Comparison of ENCODE assay signal across 16 cellular contexts in the genomic region with DNA sequence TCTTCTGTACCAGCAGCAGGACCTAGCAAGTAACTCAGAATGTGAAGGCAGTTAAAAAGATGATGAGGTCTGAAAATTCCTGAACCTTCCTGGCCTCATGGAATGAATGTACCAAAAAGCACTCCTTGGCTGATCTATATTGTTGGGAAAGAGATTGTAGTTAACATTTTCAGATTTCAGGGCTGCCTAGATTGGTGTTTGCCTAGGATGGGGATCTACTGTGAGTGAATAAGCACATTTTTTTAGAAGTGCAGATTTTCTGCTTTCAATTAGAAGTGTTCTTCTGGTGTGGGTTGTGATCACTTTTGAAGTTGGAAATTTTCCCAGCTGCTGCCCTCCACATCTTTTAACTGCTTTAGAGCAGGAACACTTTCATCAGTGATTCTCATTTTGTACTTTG. TPM values are rescaled to one million over a fixed set of nuclear protein-coding genes. Genes with fewer than 3 reads are reported as not detected.
DNase-seq lines count a peak whose midpoint lies in the region; ATAC-seq and TF ChIP-seq lines count a peak whose summit lies in the region.
"Had no signal": no experiment of that assay in that cellular context is flagged by ENCODE, and none has a peak within 500 bp of the region (broad histone marks: within the 10 kb centered on the region; RNA-seq: fewer than 3 reads in every experiment).

No MANE protein-coding gene starts in this region.

- peak overlapping the region; percentile 87 for H3K27ac ChIP-seq in SK-N-MC
- H3K27ac ChIP-seq in esophagus muscularis mucosa (replicated peaks in 1 of 4) = peak overlapping the region; percentile 35 to 94 (median 42)

- TF ChIP-seq POLR2A in esophagus muscularis mucosa (IDR thresholded peaks at IDR 0.05; ENCODE audit: low read depth) = no peak

- no peaks in the 10 kb centered on the region for H3K27me3 ChIP-seq in esophagus muscularis mucosa

- TF ChIP-seq CTCF in esophagus muscularis mucosa (IDR thresholded peaks at IDR 0.05) = no peak

- TF ChIP-seq EP300 in esophagus muscularis mucosa (IDR thresholded peaks at IDR 0.05) = no peak

- no peak for ATAC-seq in activated CD4-positive, alpha-beta T cell treated with anti-CD3 and anti-CD28 coated beads for 36 hours
- ATAC-seq in stimulated activated effector memory CD8-positive, alpha-beta T cell treated with anti-CD3 and anti-CD28 coated beads, Interleukin-12 subunit alpha, Interleukin-12 subunit beta, amount 100 ng/mL, for 72 hours = no peak
- ATAC-seq in HG02610 (IDR thresholded peaks at IDR 0.05; ENCODE audit: unreplicated experiment) = no peak
- ATAC-seq: HCT116 had no signal

- peaks cover 76 to 99% (median 92%) of the 10 kb centered on the region in 4 donors for H3K4me1 ChIP-seq in esophagus muscularis mucosa

- H3K4me1 Mint-ChIP-seq in activated CD4-positive, alpha-beta T cell treated with anti-CD3 and anti-CD28 coated beads for 36 hours = peaks cover 70% of the 10 kb centered on the region
- H3K4me1 Mint-ChIP-seq in stimulated activated effector memory CD8-positive, alpha-beta T cell treated with anti-CD3 and anti-CD28 coated beads, Interleukin-12 subunit alpha, Interleukin-12 subunit beta, amount 100 ng/mL, for 72 hours = peaks cover 74% of the 10 kb centered on the region

- DNase-seq in activated CD4-positive, alpha-beta T cell treated with anti-CD3 and anti-CD28 coated beads for 36 hours = no peak
- DNase-seq in activated CD4-positive, alpha-beta T cell treated with anti-CD3 and anti-CD28 coated beads, Interleukin-2, amount 50 U/mL, for 1 hour = no peak
- DNase-seq in SK-N-MC (ENCODE audit: low read depth, low spot score) (no peak), esophagus muscularis mucosa (ENCODE audit: extremely low spot score) (no peak), C1 segment of cervical spinal cord (lab: John Stamatoyannopoulos, UW) (no peak)
- no peak for DNase-seq in stimulated activated effector memory CD8-positive, alpha-beta T cell treated with anti-CD3 and anti-CD28 coated beads, Interleukin-12 subunit alpha, Interleukin-12 subunit beta, amount 100 ng/mL, for 72 hours (ENCODE audit: low spot score in 2 of 2)
- no peak for DNase-seq in effector CD8-positive, alpha-beta T cell (lab: John Stamatoyannopoulos, UW)
- DNase-seq: activated CD8-positive, alpha-beta memory T cell treated with anti-CD3 and anti-CD28 coated beads, Interleukin-2, amount 50 U/mL, for 4 hours; cortex of kidney; hypothalamus; midbrain; NCI-H526; stimulated activated naive CD4-positive, alpha-beta T cell had no signal

- H3K9me3 Mint-ChIP-seq in activated CD4-positive, alpha-beta T cell treated with anti-CD3 and anti-CD28 coated beads for 36 hours (ENCODE audit: low read depth) = no peaks in the 10 kb centered on the region
- no peaks in the 10 kb centered on the region for H3K9me3 Mint-ChIP-seq in stimulated activated effector memory CD8-positive, alpha-beta T cell treated with anti-CD3 and anti-CD28 coated beads, Interleukin-12 subunit alpha, Interleukin-12 subunit beta, amount 100 ng/mL, for 72 hours
- H3K9me3 Mint-ChIP-seq: T-helper 1 cell treated with Interleukin-12 subunit alpha and Interleukin-12 subunit beta and Interleukin-4 antibody, amounts not matched to agents 30 μg/mL and 1 μg/mL, for 36 hours had no signal

- H3K4me3 Mint-ChIP-seq in activated CD4-positive, alpha-beta T cell treated with anti-CD3 and anti-CD28 coated beads for 36 hours = no peak overlapping the region
- H3K4me3 Mint-ChIP-seq in stimulated activated effector memory CD8-positive, alpha-beta T cell treated with anti-CD3 and anti-CD28 coated beads, Interleukin-12 subunit alpha, Interleukin-12 subunit beta, amount 100 ng/mL, for 72 hours = peak overlapping the region; percentile 18
- H3K4me3 Mint-ChIP-seq: T-helper 1 cell treated with Interleukin-12 subunit alpha and Interleukin-12 subunit beta and Interleukin-4 antibody, amounts not matched to agents 30 μg/mL and 1 μg/mL, for 36 hours had no signal

- intact Hi-C loops in activated CD4-positive, alpha-beta T cell treated with anti-CD3 and anti-CD28 coated beads for 36 hours (cut with DNase I, micrococcal nuclease) = loop anchor here in 1 of 2 experiments (5.0 to 10.0 kb wide), 3 partner anchors 187 to 560 kb away; no protein-coding TSS in a partner anchor
- intact Hi-C loops in esophagus muscularis mucosa (cut with DNase I) = no loop called here

- peaks cover 50% of the 10 kb centered on the region for H3K36me3 Mint-ChIP-seq in activated CD4-positive, alpha-beta T cell treated with anti-CD3 and anti-CD28 coated beads for 36 hours (ENCODE audit: low read depth)
- peaks cover 69% of the 10 kb centered on the region for H3K36me3 Mint-ChIP-seq in stimulated activated effector memory CD8-positive, alpha-beta T cell treated with anti-CD3 and anti-CD28 coated beads, Interleukin-12 subunit alpha, Interleukin-12 subunit beta, amount 100 ng/mL, for 72 hours

- peak overlapping the region; percentile 79 for H3K4me3 ChIP-seq in SK-N-MC
- no peak overlapping the region for H3K4me3 ChIP-seq in esophagus muscularis mucosa

- POLR2A ChIA-PET in activated CD4-positive, alpha-beta T cell treated with anti-CD3 and anti-CD28 coated beads for 36 hours (lab: Charles Lee) = interaction anchor here (0.6 kb wide), 1 partner anchor 75 kb away, joined by 4 read pairs; no protein-coding TSS in a partner anchor

- H3K9me3 ChIP-seq in SK-N-MC (ENCODE audit: low read depth, low read length) (no peaks in the 10 kb centered on the region), esophagus muscularis mucosa (no peaks in the 10 kb centered on the region)

- H3K36me3 ChIP-seq in SK-N-MC (ENCODE audit: insufficient read depth, low read length) (peaks cover 67% of the 10 kb centered on the region), esophagus muscularis mucosa (no peaks in the 10 kb centered on the region)

- peak overlapping the region; percentile 51 for H3K9ac ChIP-seq in SK-N-MC (ENCODE audit: insufficient read length)

- no peaks in the 10 kb centered on the region for H3K27me3 Mint-ChIP-seq in activated CD4-positive, alpha-beta T cell treated with anti-CD3 and anti-CD28 coated beads for 36 hours

- peak overlapping the region; percentile 34 for H3K27ac Mint-ChIP-seq in activated CD4-positive, alpha-beta T cell treated with anti-CD3 and anti-CD28 coated beads for 36 hours
- peak overlapping the region; percentile 60 for H3K27ac Mint-ChIP-seq in stimulated activated effector memory CD8-positive, alpha-beta T cell treated with anti-CD3 and anti-CD28 coated beads, Interleukin-12 subunit alpha, Interleukin-12 subunit beta, amount 100 ng/mL, for 72 hours
- H3K27ac Mint-ChIP-seq: T-helper 1 cell treated with Interleukin-12 subunit alpha and Interleukin-12 subunit beta and Interleukin-4 antibody, amounts not matched to agents 30 μg/mL and 1 μg/mL, for 36 hours had no signal

- CTCF ChIA-PET in activated CD4-positive, alpha-beta T cell treated with anti-CD3 and anti-CD28 coated beads for 36 hours (lab: Charles Lee) = no interaction called here

RNA-seq across cellular contexts. Expression of a gene that starts 6.2 kb away (rescaled TPM):
- total RNA-seq in activated CD4-positive, alpha-beta T cell treated with anti-CD3 and anti-CD28 coated beads for 36 hours = 10 to 100 TPM in 1 of 2 experiments, 1 to 10 TPM in 1; 9.2 to 10.6 TPM
- total RNA-seq in esophagus muscularis mucosa = 10 to 100 TPM; 33.5 to 61.8 (median 35.3) TPM
